21 cellular contexts compared by ENCODE assay signal in genomic region chr9:124371183-124371582, GRCh38. TPM values are rescaled to one million over a fixed set of nuclear protein-coding genes. Genes with fewer than 3 reads are reported as not detected.
DNase-seq lines count a peak whose midpoint lies in the region; ATAC-seq, FAIRE-seq and TF ChIP-seq lines count a peak whose summit lies in the region.
"Had no signal": no experiment of that assay in that cellular context is flagged by ENCODE, and none has a peak within 500 bp of the region (broad histone marks: within the 10 kb centered on the region; RNA-seq: fewer than 3 reads in every experiment).

No MANE protein-coding gene starts in this region.

- in situ Hi-C loops in K562 (cut with MboI) = no loop called here
- in situ Hi-C loops in HepG2 (cut with HindIII; ENCODE audit: extremely low pct_ligation_motif_present, low pct_unique_long_range_greater_than_20kb) = no loop called here

- H3K4me1 ChIP-seq in K562 (replicated peaks in 1 of 2; ENCODE audit: control insufficient read depth in 2 of 2, insufficient read depth in 2 of 2, low read length in 2 of 2) (peaks cover 0 to 25% of the 10 kb centered on the region in 2 experiments; a peak in 4 of 5 replicates), HepG2 (ENCODE audit: insufficient read depth, low read length) (peaks cover 42% of the 10 kb centered on the region), smooth muscle cell (ENCODE audit: low read depth) (no peaks in the 10 kb centered on the region)
- H3K4me1 ChIP-seq: BLaER1 had no signal

- TF ChIP-seq EP300 in K562 (IDR thresholded peaks at IDR 0.05; ENCODE audit: low read length) (no peak), HepG2 (IDR thresholded peaks at IDR 0.05; ENCODE audit: low read depth in 2 of 2, low read length in 2 of 2) (no peak), HepG2 (CRISPR knock-in tag; IDR thresholded peaks at IDR 0.05; ENCODE audit: borderline replicate concordance) (no peak)

- peaks cover 4% of the 10 kb centered on the region for H3K9me1 ChIP-seq in K562 (ENCODE audit: control insufficient read depth, insufficient read depth, low read length)

- POLR2A ChIA-PET in K562 (lab: Yijun Ruan, JAX) (interaction anchor here (2.2 kb wide), 1 partner anchor 9 kb away, joined by 10 read pairs; no protein-coding TSS in a partner anchor), HepG2 (lab: Yijun Ruan, JAX) (no interaction called here)

- H4K20me1 ChIP-seq in K562 (replicated peaks; ENCODE audit: control insufficient read depth, insufficient read depth, low read length) (peaks cover 23% of the 10 kb centered on the region), HepG2 (ENCODE audit: insufficient read depth, low read length) (peaks cover 3% of the 10 kb centered on the region; the same call in 1 of the 2 replicates), smooth muscle cell (ENCODE audit: low read depth) (peaks cover 100% of the 10 kb centered on the region)

- peaks cover 22% of the 10 kb centered on the region for H3K36me3 Mint-ChIP-seq in mesothelial cell of epicardium

- intact Hi-C loops in K562 (cut with micrococcal nuclease) (no loop called here), HepG2 (cut with micrococcal nuclease; ENCODE audit: unreplicated experiment) (loop anchor here (2.0 kb wide), 1 partner anchor 16 kb away; no protein-coding TSS in a partner anchor)

- H3K27ac ChIP-seq in K562 (ENCODE audit: extremely low read depth, low read depth, low read length) (no peak overlapping the region), HepG2 (ENCODE audit: extremely low read length, insufficient read depth, low read length) (peak overlapping the region; percentile 19), smooth muscle cell (ENCODE audit: low read depth) (no peak overlapping the region)
- H3K27ac ChIP-seq: BLaER1 had no signal

- peaks cover 98% of the 10 kb centered on the region for H3K79me2 ChIP-seq in K562 (ENCODE audit: control insufficient read depth, insufficient read depth, low read length)
- peaks cover 75% of the 10 kb centered on the region for H3K79me2 ChIP-seq in HepG2 (ENCODE audit: insufficient read depth, low read length)
- peaks cover 60% of the 10 kb centered on the region for H3K79me2 ChIP-seq in smooth muscle cell (ENCODE audit: low read depth)

- BruUV-seq in K562 (replicated peaks; lab: Mats Ljungman, UMichigan) (no TSS peak), HepG2 (replicated peaks; lab: Mats Ljungman, UMichigan) (no TSS peak)

- H2AFZ ChIP-seq in K562 (ENCODE audit: low read depth, low read length) (no peak overlapping the region), HepG2 (ENCODE audit: low read length) (no peak overlapping the region), smooth muscle cell (ENCODE audit: low read depth) (no peak overlapping the region)

- CTCF ChIA-PET in K562 (lab: Yijun Ruan, JAX; ENCODE audit: low intra/inter-chr PET ratio) (no interaction called here), HepG2 (lab: Yijun Ruan, JAX; ENCODE audit: low intra/inter-chr PET ratio, low total read pairs) (no interaction called here)

- TF ChIP-seq POLR2A in K562 (conservative IDR thresholded peaks at IDR 0.05) = no peak
- no peak for TF ChIP-seq POLR2A in HepG2 (IDR thresholded peaks at IDR 0.05; ENCODE audit: insufficient read depth in 1 of 2, low read depth in 2 of 2, low read length in 2 of 2)

- H3K36me3 ChIP-seq in K562 (ENCODE audit: control insufficient read depth, insufficient read depth, low read length) (peaks cover 38% of the 10 kb centered on the region), HepG2 (replicated peaks in 1 of 2; ENCODE audit: control insufficient read depth in 1 of 2, insufficient read depth in 2 of 2, low read length in 2 of 2) (peaks cover 8 to 9% of the 10 kb centered on the region in 2 experiments; a peak in 3 of 5 replicates), smooth muscle cell (ENCODE audit: low read depth) (peaks cover 7% of the 10 kb centered on the region)

- no peak overlapping the region for H3K4me3 Mint-ChIP-seq in mesothelial cell of epicardium
- H3K4me3 Mint-ChIP-seq: activated naive CD4-positive, alpha-beta T cell treated with anti-CD3 and anti-CD28 coated beads, Interleukin-2, amount 50 U/mL, for 24 hours; central memory CD8-positive, alpha-beta T cell; endodermal cell; stimulated activated naive B cell treated with anti-CD40 and anti-IgM and Interleukin-4, amounts not matched to agents 10 μg/mL and 1 μg/mL and 100 μg/mL, for 72 hours had no signal

- H3K4me1 Mint-ChIP-seq in mesothelial cell of epicardium = peaks cover 20% of the 10 kb centered on the region

- TF ChIP-seq RAD21 in K562 (CRISPR knock-in tag; conservative IDR thresholded peaks at IDR 0.05 in 1 of 2, IDR thresholded peaks at IDR 0.05 in 1 of 2) (no peak), HepG2 (CRISPR knock-in tag; IDR thresholded peaks at IDR 0.05) (no peak)

- H3K27ac Mint-ChIP-seq in mesothelial cell of epicardium = no peak overlapping the region
- H3K27ac Mint-ChIP-seq: endodermal cell; stimulated activated naive B cell treated with anti-CD40 and anti-IgM and Interleukin-4, amounts not matched to agents 10 μg/mL and 1 μg/mL and 100 μg/mL, for 72 hours had no signal

- H3K9ac ChIP-seq in K562 (ENCODE audit: insufficient read depth in 1 of 2, low read depth in 2 of 2, low read length in 2 of 2) (no peak overlapping the region), HepG2 (ENCODE audit: insufficient read depth, low read depth, low read length) (no peak overlapping the region), smooth muscle cell (ENCODE audit: low read depth) (no peak overlapping the region)
- H3K9ac ChIP-seq: BLaER1 had no signal

- H3K9me3 ChIP-seq in K562 (replicated peaks; ENCODE audit: control insufficient read depth, insufficient read depth, low read depth, low read length) (peaks cover 4% of the 10 kb centered on the region), HepG2 (ENCODE audit: low read length) (no peaks in the 10 kb centered on the region), smooth muscle cell (replicated peaks; ENCODE audit: low read depth) (peaks cover 3% of the 10 kb centered on the region)

- H3F3A ChIP-seq in smooth muscle cell (ENCODE audit: low read depth) = no peaks in the 10 kb centered on the region

- no peak overlapping the region for H3K4me3 ChIP-seq in K562
- no peak overlapping the region for H3K4me3 ChIP-seq in HepG2 (replicated peaks in 1 of 3; ENCODE audit: insufficient read depth in 1 of 3, low read depth in 2 of 3, low read length in 3 of 3)
- no peak overlapping the region for H3K4me3 ChIP-seq in smooth muscle cell
- H3K4me3 ChIP-seq: BLaER1 had no signal

- TF ChIP-seq CTCF in K562 (IDR thresholded peaks at IDR 0.05 in 2 of 3, conservative IDR thresholded peaks at IDR 0.05 in 1 of 3; ENCODE audit: insufficient read depth in 2 of 3, low read depth in 1 of 3, low read length in 3 of 3) (no peak), HepG2 (CRISPR knock-in tag; IDR thresholded peaks at IDR 0.05) (no peak), mesothelial cell of epicardium (IDR thresholded peaks at IDR 0.05; ENCODE audit: unreplicated experiment) (no peak), smooth muscle cell (IDR thresholded peaks at IDR 0.05; ENCODE audit: borderline replicate concordance, insufficient read depth, poor library complexity, severe bottlenecking) (no peak)

- H3K27me3 ChIP-seq in K562 (ENCODE audit: control insufficient read depth in 2 of 2, insufficient read depth in 2 of 2, low read length in 2 of 2) (no peaks in the 10 kb centered on the region), HepG2 (ENCODE audit: control insufficient read depth in 1 of 2, insufficient read depth in 2 of 2, low read length in 2 of 2) (no peaks in the 10 kb centered on the region), smooth muscle cell (ENCODE audit: low read depth) (no peaks in the 10 kb centered on the region)
- H3K27me3 ChIP-seq: BLaER1 had no signal

- no peaks in the 10 kb centered on the region for H3K27me3 Mint-ChIP-seq in mesothelial cell of epicardium (ENCODE audit: low read depth)
- H3K27me3 Mint-ChIP-seq: activated naive CD4-positive, alpha-beta T cell treated with anti-CD3 and anti-CD28 coated beads, Interleukin-2, amount 50 U/mL, for 24 hours; central memory CD8-positive, alpha-beta T cell; stimulated activated naive B cell treated with anti-CD40 and anti-IgM and Interleukin-4, amounts not matched to agents 10 μg/mL and 1 μg/mL and 100 μg/mL, for 72 hours had no signal

- H3K9me3 Mint-ChIP-seq in mesothelial cell of epicardium = peaks cover 12% of the 10 kb centered on the region
- H3K9me3 Mint-ChIP-seq: activated naive CD4-positive, alpha-beta T cell treated with anti-CD3 and anti-CD28 coated beads, Interleukin-2, amount 50 U/mL, for 24 hours; central memory CD8-positive, alpha-beta T cell; stimulated activated naive B cell treated with anti-CD40 and anti-IgM and Interleukin-4, amounts not matched to agents 10 μg/mL and 1 μg/mL and 100 μg/mL, for 72 hours had no signal

- ATAC-seq in K562 (no peak), HepG2 (no peak)
- ATAC-seq: stimulated activated naive B cell treated with anti-CD40 and anti-IgM and Interleukin-4, amounts not matched to agents 10 μg/mL and 1 μg/mL and 100 μg/mL, for 72 hours had no signal

- no peak for FAIRE-seq in K562 (lab: Jason Lieb, UNC)
- FAIRE-seq in HepG2 (lab: Jason Lieb, UNC) = no peak
- no peak for FAIRE-seq in GM19239 (lab: Jason Lieb, UNC)
- FAIRE-seq: urothelium cell line had no signal

- DNase-seq in ELR (ENCODE audit: low read depth) (peak; percentile 29), NCI-H226 (peak; percentile 43), K562 (ENCODE audit: extremely low read depth in 1 of 4, low spot score in 3 of 4) (no peak), HepG2 (ENCODE audit: low spot score) (peak; percentile 30), mesothelial cell of epicardium (ENCODE audit: low spot score in 2 of 2, unreplicated experiment in 2 of 2) (no peak), GM19239 (ENCODE audit: insufficient read length, low spot score) (no peak), HPDE6-E6E7 (ENCODE audit: extremely low spot score) (no peak), smooth muscle cell (lab: John Stamatoyannopoulos, UW; ENCODE audit: unreplicated experiment) (no peak)
- DNase-seq: DMS153; endodermal cell; head of caudate nucleus; islet precursor cell; NCI-H1105 treated with DMSO at 0.1 percent for 48 hours; NK-92 treated with Interleukin-12 subunit alpha and Interleukin-12 subunit beta, amount 100 ng/mL, for 24 hours; nucleus accumbens; stimulated activated naive B cell treated with anti-CD40 and anti-IgM and Interleukin-4, amounts not matched to agents 10 μg/mL and 1 μg/mL and 100 μg/mL, for 72 hours; SW 1271 had no signal

- H3K4me2 ChIP-seq in K562 (ENCODE audit: insufficient read depth, low read length) = no peak overlapping the region
- no peak overlapping the region for H3K4me2 ChIP-seq in HepG2 (ENCODE audit: low read depth, low read length)
- no peak overlapping the region for H3K4me2 ChIP-seq in smooth muscle cell
- H3K4me2 ChIP-seq: BLaER1 had no signal

- WGBS in K562 (ENCODE audit: insufficient coverage, low coverage, missing lambda C conversion rate) = 73% methylated on average over 4 of the region's 4 CpGs
- 48% methylated on average over 4 of the region's 4 CpGs for WGBS in HepG2 (ENCODE audit: low lambda C conversion rate)
- whole genome bisulfite sequencing in smooth muscle cell (ENCODE audit: low lambda C conversion rate) = 75% methylated on average over 4 of the region's 4 CpGs

RNA-seq across cellular contexts. Expression of gene PSMB7, which starts 44.1 kb away (rescaled TPM):
- 105 and 110 TPM in 2 replicates for total RNA-seq in K562 (2011; cell fraction: chromatin; rRNA removed; ENCODE audit: low replicate concordance)
- total RNA-seq in K562 (2011; cell fraction: nucleolus; rRNA removed) = 103 and 112 TPM in 2 replicates
- total RNA-seq in K562 (2011; cell fraction: nucleoplasm; rRNA removed) = 100 and 107 TPM in 2 replicates
- total RNA-seq in K562 (2014; rRNA removed) (364 and 393 TPM in 2 replicates), K562 (2014; rRNA removed; fragmentation: Illumina TruSeq; extraction: Trizol) (404 and 414 TPM in 2 replicates), K562 (2015; rRNA removed; fragmentation: Illumina TruSeq; extraction: Trizol) (327 and 358 TPM in 2 replicates), K562 (2021) (321 and 326 TPM in 2 replicates), HepG2 (2016; rRNA removed; fragmentation: Illumina TruSeq; extraction: Trizol) (259 and 395 TPM in 2 replicates), mesothelial cell of epicardium (137 to 142 TPM (median 139 TPM) in 3 replicates), smooth muscle cell (279 and 302 TPM in 2 replicates)
- polyA plus RNA-seq in K562 (2011; rRNA removed) (544 and 662 TPM in 2 replicates), K562 (2014; fragmentation: Illumina TruSeq; extraction: Trizol) (368 and 407 TPM in 2 replicates), K562 (2014; fragmentation: Nextera tagmentation; extraction: Ambion mirVana) (100 to 1,000 TPM; 940 to 978 TPM), K562 (2014; rRNA removed) (429 and 463 TPM in 2 replicates), HepG2 (2011; rRNA removed) (261 and 291 TPM in 2 replicates), smooth muscle cell (246 and 280 TPM in 2 replicates)
- 461 and 577 TPM in 2 replicates for polyA plus RNA-seq in K562 (2011; cell fraction: cytosol; rRNA removed)
- 113 and 195 TPM in 2 replicates for polyA plus RNA-seq in K562 (2011; cell fraction: nucleus; rRNA removed)
- polyA plus RNA-seq in K562 (2012) = 238 and 428 TPM in 2 replicates
- 408 and 504 TPM in 2 replicates for polyA minus RNA-seq in K562 (2011; rRNA and poly(A)+ RNA removed)
- polyA minus RNA-seq in K562 (2011; cell fraction: cytosol; rRNA and poly(A)+ RNA removed) = 113 and 154 TPM in 2 replicates
- polyA minus RNA-seq in K562 (2011; cell fraction: nucleus; rRNA and poly(A)+ RNA removed) = 48.2 and 82.0 TPM in 2 replicates
- total RNA-seq in HepG2 (2016; cell fraction: cytosol; rRNA removed; fragmentation: Illumina TruSeq; extraction: Trizol; ENCODE audit: low read depth) = 81.7 and 96.6 TPM in 2 replicates
- 268 and 419 TPM in 2 replicates for total RNA-seq in HepG2 (2016; cell fraction: insoluble cytoplasmic fraction; rRNA removed; fragmentation: Illumina TruSeq; extraction: Trizol)
- total RNA-seq in HepG2 (2016; cell fraction: membrane; rRNA removed; fragmentation: Illumina TruSeq; extraction: Trizol) = 127 and 128 TPM in 2 replicates
- total RNA-seq in HepG2 (2016; cell fraction: nucleus; rRNA removed; fragmentation: Illumina TruSeq; extraction: Trizol) = 111 and 118 TPM in 2 replicates
- polyA plus RNA-seq in HepG2 (2011; cell fraction: cytosol; rRNA removed) = 283 and 308 TPM in 2 replicates
- 63.6 and 73.0 TPM in 2 replicates for polyA plus RNA-seq in HepG2 (2011; cell fraction: nucleus; rRNA removed)
- polyA plus RNA-seq in HepG2 (2012) = 163 and 239 TPM in 2 replicates
- polyA plus RNA-seq in HepG2 (2016; cell fraction: cytosol; fragmentation: Illumina TruSeq; extraction: Trizol; ENCODE audit: low read depth) = 101 and 108 TPM in 2 replicates
- polyA plus RNA-seq in HepG2 (2016; cell fraction: insoluble cytoplasmic fraction; fragmentation: Illumina TruSeq; extraction: Trizol; ENCODE audit: low read depth) = 433 and 456 TPM in 2 replicates
- 121 and 132 TPM in 2 replicates for polyA plus RNA-seq in HepG2 (2016; cell fraction: membrane; fragmentation: Illumina TruSeq; extraction: Trizol; ENCODE audit: low read depth)
- polyA plus RNA-seq in HepG2 (2016; cell fraction: nucleus; fragmentation: Illumina TruSeq; extraction: Trizol; ENCODE audit: insufficient read depth, low read depth) = 139 and 158 TPM in 2 replicates
- 167 and 496 TPM in 2 replicates for polyA minus RNA-seq in HepG2 (2011; rRNA and poly(A)+ RNA removed; ENCODE audit: low replicate concordance)
- polyA minus RNA-seq in HepG2 (2011; cell fraction: cytosol; rRNA and poly(A)+ RNA removed) = 83.8 and 88.1 TPM in 2 replicates
- polyA minus RNA-seq in HepG2 (2011; cell fraction: nucleus; rRNA and poly(A)+ RNA removed) = 83.6 and 97.7 TPM in 2 replicates

Comparison
In these comparisons a context has a peak if more than half of its experiments do, and no peak if none do; other contexts are left out.
1. DNase-seq: peak in ELR (single experiment), NCI-H226 (single experiment) and HepG2 (single experiment); none in K562 (0 of 4), mesothelial cell of epicardium (0 of 2), GM19239 (single experiment), HPDE6-E6E7 (single experiment) and smooth muscle cell (single experiment).